In the genomic region with DNA sequence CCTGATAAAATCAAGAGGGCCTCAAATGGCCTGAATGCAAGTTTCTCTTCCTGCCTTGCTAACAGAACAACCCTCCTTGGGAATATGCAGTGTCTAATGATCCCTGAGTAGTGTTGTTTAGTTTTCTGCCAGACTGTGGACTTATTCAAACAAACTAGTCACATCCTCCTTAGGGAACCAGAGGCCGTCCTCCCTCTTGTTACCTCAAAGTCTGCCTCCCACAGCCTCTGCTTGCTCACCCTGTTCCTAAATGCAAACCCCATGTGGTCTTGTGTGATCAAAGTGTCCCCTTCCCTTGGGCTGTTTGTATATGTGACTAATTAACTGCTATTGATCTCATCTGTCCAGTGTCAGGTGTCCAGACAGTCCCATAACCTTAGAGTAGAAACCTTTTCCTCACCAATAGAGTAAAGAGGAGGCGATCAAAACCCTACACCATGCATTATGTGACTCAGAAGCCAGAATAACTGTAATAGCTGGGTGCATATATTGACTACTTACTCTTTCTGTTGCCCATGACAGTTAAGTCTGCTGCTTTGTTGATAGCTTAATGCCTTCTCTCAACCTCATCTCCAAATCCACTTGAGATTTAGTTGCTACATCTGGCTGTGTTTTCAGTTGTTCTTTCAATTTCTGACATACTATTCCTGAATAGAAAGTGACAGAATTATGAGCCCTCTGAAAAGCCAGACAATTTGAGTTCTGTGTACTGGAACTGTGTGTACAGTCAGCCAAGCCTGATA, we compare ENCODE assay signal across 19 cellular contexts.
DNase-seq lines count a peak whose midpoint lies in the region; ATAC-seq and TF ChIP-seq lines count a peak whose summit lies in the region.
"Had no signal": no experiment of that assay in that cellular context is flagged by ENCODE, and none has a peak within 500 bp of the region (broad histone marks: within the 10 kb centered on the region; RNA-seq: fewer than 3 reads in every experiment).

No MANE protein-coding gene starts in this region.

- TF ChIP-seq RAD21 in neural cell (conservative IDR thresholded peaks at IDR 0.05) = no peak

- no peaks in the 10 kb centered on the region for H3K36me3 ChIP-seq in MM.1S (replicated peaks; ENCODE audit: insufficient read depth, low read length)
- no peaks in the 10 kb centered on the region for H3K36me3 ChIP-seq in neural cell (ENCODE audit: insufficient read depth, low read length)
- H3K36me3 ChIP-seq in mesendoderm (ENCODE audit: control insufficient read depth, insufficient read depth, low read length) = no peaks in the 10 kb centered on the region
- H3K36me3 ChIP-seq: adrenal gland; BLaER1 treated with 17β-estradiol and CSF1 and Interleukin-3, amounts not matched to agents 10 nM and 100 nM; spleen; stomach had no signal

- TF ChIP-seq EP300 in neural cell (conservative IDR thresholded peaks at IDR 0.05; ENCODE audit: poor library complexity, severe bottlenecking) = peak; percentile 87

- H3K4me1 ChIP-seq in MM.1S (ENCODE audit: low read length) (peaks cover 4% of the 10 kb centered on the region; the same call in 1 of the 2 replicates), mesendoderm (ENCODE audit: control insufficient read depth, low read depth, low read length) (no peaks in the 10 kb centered on the region)
- H3K4me1 ChIP-seq: adrenal gland, spleen, stomach had no signal

- no peak overlapping the region for H4K8ac ChIP-seq in mesendoderm (ENCODE audit: low read depth, low read length)

- H3K27me3 ChIP-seq in MM.1S (replicated peaks; ENCODE audit: insufficient read depth, low read length) (no peaks in the 10 kb centered on the region), neural cell (ENCODE audit: insufficient read depth, low read depth, low read length) (peaks cover 3% of the 10 kb centered on the region), mesendoderm (ENCODE audit: insufficient read depth, low read length, poor library complexity) (no peaks in the 10 kb centered on the region)
- H3K27me3 ChIP-seq: adrenal gland; BLaER1 treated with 17β-estradiol and CSF1 and Interleukin-3, amounts not matched to agents 10 nM and 100 nM; spleen; stomach had no signal

- peak overlapping the region; percentile 17 for H3K4me3 ChIP-seq in MM.1S (ENCODE audit: low read length)
- H3K4me3 ChIP-seq in neural cell (ENCODE audit: low read length) = no peak overlapping the region
- H3K4me3 ChIP-seq in mesendoderm (ENCODE audit: low read length) = no peak overlapping the region
- H3K4me3 ChIP-seq: adrenal gland; BLaER1 treated with 17β-estradiol and CSF1 and Interleukin-3, amounts not matched to agents 10 nM and 100 nM; spleen; stomach had no signal

- intact Hi-C loops in posterior vena cava (cut with DNase I) = no loop called here

- no peak overlapping the region for H3K56ac ChIP-seq in mesendoderm (ENCODE audit: low read length)

- DNase-seq in MM.1S (peak; percentile 31), mesendoderm (no peak), posterior vena cava (ENCODE audit: low spot score) (no peak)
- DNase-seq in natural killer cell treated with Interleukin-12 subunit alpha and Interleukin-12 subunit beta and Interleukin-15 and Interleukin-18, amount 100 ng/mL, for 72 hours (ENCODE audit: low spot score) = no peak
- DNase-seq: activated CD4-positive, alpha-beta T cell treated with anti-CD3 and anti-CD28 coated beads, Interleukin-2, amount 50 U/mL, for 1 hour; activated T-cell treated with anti-CD3 and anti-CD28 coated beads, Interleukin-2, amount 50 U/mL, for 72 hours; adrenal gland; EL; left ventricle myocardium superior; NCI-H2029 treated with DMSO at 0.1 percent for 48 hours; posterior cingulate gyrus; Right ventricle myocardium superior; spleen; stomach; T-helper 9 cell had no signal

- WGBS in mesendoderm (ENCODE audit: extremely low coverage, insufficient coverage, low lambda C conversion rate) = no CpG with 5 or more reads among the region's 2 CpGs

- H3F3A ChIP-seq in MM.1S (ENCODE audit: insufficient read depth, low read length) (no peaks in the 10 kb centered on the region), neural cell (ENCODE audit: insufficient read depth, low read length, poor library complexity, severe bottlenecking) (no peaks in the 10 kb centered on the region)

- H3K27ac Mint-ChIP-seq in natural killer cell treated with Interleukin-12 subunit alpha and Interleukin-12 subunit beta and Interleukin-15 and Interleukin-18, amount 100 ng/mL, for 72 hours = no peak overlapping the region

- no peaks in the 10 kb centered on the region for H3K9me3 ChIP-seq in MM.1S (replicated peaks; ENCODE audit: insufficient read depth, low read length)
- H3K9me3 ChIP-seq in neural cell (ENCODE audit: low read length) = no peaks in the 10 kb centered on the region
- H3K9me3 ChIP-seq: adrenal gland, spleen, stomach had no signal

- no peak overlapping the region for H2BK5ac ChIP-seq in mesendoderm (ENCODE audit: low read length)

- H3K27ac ChIP-seq in MM.1S (ENCODE audit: low read length) (peak overlapping the region; percentile 25; the same call in 1 of the 2 replicates), neural cell (ENCODE audit: low read length) (no peak overlapping the region), mesendoderm (ENCODE audit: low read depth, low read length) (no peak overlapping the region)
- H3K27ac ChIP-seq: adrenal gland; BLaER1 treated with 17β-estradiol and CSF1 and Interleukin-3, amounts not matched to agents 10 nM and 100 nM; spleen; stomach had no signal

- H3K9ac ChIP-seq in MM.1S (ENCODE audit: low read length) (no peak overlapping the region), neural cell (ENCODE audit: low read length) (no peak overlapping the region), mesendoderm (ENCODE audit: low read length) (no peak overlapping the region)
- H3K9ac ChIP-seq: BLaER1 treated with 17β-estradiol and CSF1 and Interleukin-3, amounts not matched to agents 10 nM and 100 nM had no signal

- ATAC-seq in GM18868 (IDR thresholded peaks at IDR 0.05; ENCODE audit: unreplicated experiment) (peak; percentile 34), GM21529 (IDR thresholded peaks at IDR 0.05; ENCODE audit: unreplicated experiment) (peak; percentile 43)
- no peak for ATAC-seq in natural killer cell treated with Interleukin-12 subunit alpha and Interleukin-12 subunit beta and Interleukin-15 and Interleukin-18, amount 100 ng/mL, for 72 hours
- ATAC-seq: activated T-cell treated with anti-CD3 and anti-CD28 coated beads, Interleukin-2, amount 50 U/mL, for 72 hours; left ventricle myocardium superior had no signal

- H3K27me3 Mint-ChIP-seq in natural killer cell treated with Interleukin-12 subunit alpha and Interleukin-12 subunit beta and Interleukin-15 and Interleukin-18, amount 100 ng/mL, for 72 hours = no peaks in the 10 kb centered on the region

- peak overlapping the region; percentile 47 for H3K4me2 ChIP-seq in MM.1S (ENCODE audit: low read depth, low read length)
- no peak overlapping the region for H3K4me2 ChIP-seq in neural cell (ENCODE audit: low read length)
- H3K4me2 ChIP-seq in mesendoderm (ENCODE audit: low read length) = no peak overlapping the region

- no peak overlapping the region for H3K4ac ChIP-seq in mesendoderm (ENCODE audit: low read depth, low read length)

- H3K79me1 ChIP-seq in mesendoderm (ENCODE audit: low read length) = no peaks in the 10 kb centered on the region

- H3K9me3 Mint-ChIP-seq in natural killer cell treated with Interleukin-12 subunit alpha and Interleukin-12 subunit beta and Interleukin-15 and Interleukin-18, amount 100 ng/mL, for 72 hours = no peaks in the 10 kb centered on the region

- TF ChIP-seq CTCF in MM.1S (IDR thresholded peaks at IDR 0.05; ENCODE audit: low read length) (no peak), neural cell (IDR thresholded peaks at IDR 0.05; ENCODE audit: poor library complexity, severe bottlenecking) (no peak)

- H2BK15ac ChIP-seq in mesendoderm (replicated peaks; ENCODE audit: low read depth) = no peak overlapping the region

- H3K79me2 ChIP-seq in MM.1S (ENCODE audit: low read length) (no peaks in the 10 kb centered on the region), neural cell (replicated peaks; ENCODE audit: insufficient read depth, low read length) (no peaks in the 10 kb centered on the region), mesendoderm (ENCODE audit: control insufficient read depth, insufficient read depth, low read length) (no peaks in the 10 kb centered on the region)

- H4K5ac ChIP-seq in mesendoderm (ENCODE audit: low read length) = no peak overlapping the region

- H3K23ac ChIP-seq in mesendoderm (ENCODE audit: low read length) = no peak overlapping the region

- H3K9me2 ChIP-seq in MM.1S (replicated peaks; ENCODE audit: insufficient read depth, low read length) (no peaks in the 10 kb centered on the region), neural cell (ENCODE audit: insufficient read depth, low read length) (no peaks in the 10 kb centered on the region)

- H2BK120ac ChIP-seq in mesendoderm (ENCODE audit: low read depth, low read length) = no peak overlapping the region

- H3K18ac ChIP-seq in mesendoderm (ENCODE audit: low read length) = no peak overlapping the region

- no peak overlapping the region for H2AK5ac ChIP-seq in mesendoderm (ENCODE audit: low read length)

- no peak overlapping the region for H3K4me3 Mint-ChIP-seq in natural killer cell treated with Interleukin-12 subunit alpha and Interleukin-12 subunit beta and Interleukin-15 and Interleukin-18, amount 100 ng/mL, for 72 hours

- no peaks in the 10 kb centered on the region for H3K36me3 Mint-ChIP-seq in natural killer cell treated with Interleukin-12 subunit alpha and Interleukin-12 subunit beta and Interleukin-15 and Interleukin-18, amount 100 ng/mL, for 72 hours

- H4K20me1 ChIP-seq in MM.1S (ENCODE audit: insufficient read depth, low read length) (no peaks in the 10 kb centered on the region), neural cell (ENCODE audit: insufficient read depth) (no peaks in the 10 kb centered on the region)
- H4K20me1 ChIP-seq: BLaER1 treated with 17β-estradiol and CSF1 and Interleukin-3, amounts not matched to agents 10 nM and 100 nM had no signal

- no peaks in the 10 kb centered on the region for H3K4me1 Mint-ChIP-seq in natural killer cell treated with Interleukin-12 subunit alpha and Interleukin-12 subunit beta and Interleukin-15 and Interleukin-18, amount 100 ng/mL, for 72 hours (ENCODE audit: low read depth in 2 of 2)

- H2AFZ ChIP-seq in MM.1S (ENCODE audit: low read length) (peak overlapping the region; percentile 39), neural cell (ENCODE audit: low read depth, low read length) (no peak overlapping the region)

TF ChIP-seq in neural cell, 6 proteins besides CTCF, POLR2A, EP300 and RAD21 (continues in another document):
- TF ChIP-seq EZH2 (IDR thresholded peaks at IDR 0.05; ENCODE audit: borderline replicate concordance, insufficient read depth, low read length, poor library complexity, severe bottlenecking) (no peak), POLR2AphosphoS5 (IDR thresholded peaks at IDR 0.05) (peak; percentile 46), SMC3 (conservative IDR thresholded peaks at IDR 0.05; ENCODE audit: poor library complexity) (no peak), TAF1 (IDR thresholded peaks at IDR 0.05; ENCODE audit: low read depth) (no peak), MXI1 (conservative IDR thresholded peaks at IDR 0.05; ENCODE audit: poor library complexity, severe bottlenecking) (no peak)

Comparison
In these comparisons a context has a peak if more than half of its experiments do, and no peak if none do; other contexts are left out.
1. ATAC-seq: peak in GM18868 (single experiment) and GM21529 (single experiment); none in natural killer cell treated with Interleukin-12 subunit alpha and Interleukin-12 subunit beta and Interleukin-15 and Interleukin-18, amount 100 ng/mL, for 72 hours (0 of 2).